27 cellular contexts compared by ENCODE assay signal in the genomic region with DNA sequence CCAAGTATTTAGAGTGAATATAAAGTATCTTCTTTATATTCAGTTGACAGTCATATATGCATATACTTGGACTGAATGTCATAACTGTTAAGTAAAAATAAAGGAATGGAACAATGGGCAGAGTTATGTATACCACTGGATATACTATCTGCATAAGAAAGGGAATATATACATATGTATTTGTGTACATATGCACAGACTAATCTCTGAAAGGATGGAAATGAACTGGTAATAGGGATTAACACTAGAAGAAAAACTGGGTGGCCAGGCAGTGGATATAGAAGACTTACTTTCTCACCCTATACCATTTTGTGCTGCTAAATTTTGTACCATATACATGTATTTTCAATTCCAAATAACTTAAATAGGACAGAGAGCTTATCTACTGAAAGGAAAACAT.
"Had no signal": no experiment of that assay in that cellular context is flagged by ENCODE, and none has a peak within 500 bp of the region (broad histone marks: within the 10 kb centered on the region; RNA-seq: fewer than 3 reads in every experiment).

No MANE protein-coding gene starts in this region.

- H3K27ac Mint-ChIP-seq: dendritic cell treated with granulocyte-macrophage colony-stimulating factor and Interleukin-4, amounts not matched to agents 40 ng/mL and 50 ng/mL, for 4 days; endodermal cell had no signal

- DNase-seq: colonic mucosa; cortex of kidney; dermis blood vessel endothelial cell; dorsolateral prefrontal cortex; effector CD4-positive, alpha-beta T cell; effector CD8-positive, alpha-beta T cell; effector memory CD4-positive, alpha-beta T cell; effector memory CD8-positive, alpha-beta T cell; endodermal cell; erythroblast; esophagus squamous epithelium; foreskin fibroblast; foreskin keratinocyte; foreskin melanocyte; gastrocnemius medialis; glutamatergic neuron; head of caudate nucleus; heart right ventricle had no signal

- H3K4me3 ChIP-seq: colonic mucosa, coronary artery, dorsolateral prefrontal cortex, esophagus muscularis mucosa, esophagus squamous epithelium, gastrocnemius medialis, gastroesophageal sphincter, heart right ventricle had no signal

- H3K27me3 Mint-ChIP-seq: dendritic cell treated with granulocyte-macrophage colony-stimulating factor and Interleukin-4, amounts not matched to agents 40 ng/mL and 50 ng/mL, for 4 days; effector memory CD8-positive, alpha-beta T cell had no signal

- H3K4me3 Mint-ChIP-seq: dendritic cell treated with granulocyte-macrophage colony-stimulating factor and Interleukin-4, amounts not matched to agents 40 ng/mL and 50 ng/mL, for 4 days; effector memory CD8-positive, alpha-beta T cell; endodermal cell had no signal

- H3K27ac ChIP-seq: colonic mucosa, coronary artery, dorsolateral prefrontal cortex, epithelial cell of prostate, esophagus muscularis mucosa, esophagus squamous epithelium, foreskin keratinocyte, gastrocnemius medialis, gastroesophageal sphincter, heart right ventricle had no signal

- FAIRE-seq: colon, endothelial cell of umbilical vein, frontal cortex had no signal

- H3K9me3 ChIP-seq: colonic mucosa, esophagus muscularis mucosa, esophagus squamous epithelium, gastrocnemius medialis, gastroesophageal sphincter, heart right ventricle had no signal

- ATAC-seq: effector memory CD8-positive, alpha-beta T cell; esophagus mucosa; gastrocnemius medialis; gastroesophageal sphincter; heart right ventricle had no signal

- H3K27me3 ChIP-seq: colonic mucosa, dorsolateral prefrontal cortex, esophagus muscularis mucosa, esophagus squamous epithelium, foreskin keratinocyte, gastrocnemius medialis, gastroesophageal sphincter, heart right ventricle had no signal

- H3K36me3 ChIP-seq: colonic mucosa, esophagus muscularis mucosa, gastrocnemius medialis, gastroesophageal sphincter had no signal

- H3K4me1 ChIP-seq: colonic mucosa had no signal
